1 cellular context compared by ENCODE assay signal in the genomic region with DNA sequence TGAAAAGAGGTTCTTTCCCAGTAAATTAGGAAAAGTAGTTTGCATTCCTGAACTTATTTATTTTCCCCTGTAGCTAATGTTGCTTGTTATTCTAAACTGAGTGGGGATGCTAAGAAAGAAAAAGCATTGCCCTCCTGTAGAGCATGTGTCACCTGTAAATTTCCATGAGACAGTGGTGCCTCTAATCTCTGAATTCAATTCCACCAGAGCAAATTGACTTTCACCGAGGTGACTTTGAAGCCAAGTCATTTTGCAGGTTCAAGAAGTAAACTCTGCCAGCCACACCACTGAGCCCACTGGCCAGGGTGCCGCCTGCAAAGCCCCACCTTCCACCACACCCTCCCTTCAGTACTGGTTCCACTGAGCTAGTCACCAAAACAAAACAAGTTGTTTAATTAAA.
TF ChIP-seq lines count a peak whose summit lies in the region.

No MANE protein-coding gene starts in this region.

TF ChIP-seq in HepG2, 621 proteins besides CTCF, POLR2A, EP300 and RAD21 (continued from another document):
- TF ChIP-seq, protein P1, sequence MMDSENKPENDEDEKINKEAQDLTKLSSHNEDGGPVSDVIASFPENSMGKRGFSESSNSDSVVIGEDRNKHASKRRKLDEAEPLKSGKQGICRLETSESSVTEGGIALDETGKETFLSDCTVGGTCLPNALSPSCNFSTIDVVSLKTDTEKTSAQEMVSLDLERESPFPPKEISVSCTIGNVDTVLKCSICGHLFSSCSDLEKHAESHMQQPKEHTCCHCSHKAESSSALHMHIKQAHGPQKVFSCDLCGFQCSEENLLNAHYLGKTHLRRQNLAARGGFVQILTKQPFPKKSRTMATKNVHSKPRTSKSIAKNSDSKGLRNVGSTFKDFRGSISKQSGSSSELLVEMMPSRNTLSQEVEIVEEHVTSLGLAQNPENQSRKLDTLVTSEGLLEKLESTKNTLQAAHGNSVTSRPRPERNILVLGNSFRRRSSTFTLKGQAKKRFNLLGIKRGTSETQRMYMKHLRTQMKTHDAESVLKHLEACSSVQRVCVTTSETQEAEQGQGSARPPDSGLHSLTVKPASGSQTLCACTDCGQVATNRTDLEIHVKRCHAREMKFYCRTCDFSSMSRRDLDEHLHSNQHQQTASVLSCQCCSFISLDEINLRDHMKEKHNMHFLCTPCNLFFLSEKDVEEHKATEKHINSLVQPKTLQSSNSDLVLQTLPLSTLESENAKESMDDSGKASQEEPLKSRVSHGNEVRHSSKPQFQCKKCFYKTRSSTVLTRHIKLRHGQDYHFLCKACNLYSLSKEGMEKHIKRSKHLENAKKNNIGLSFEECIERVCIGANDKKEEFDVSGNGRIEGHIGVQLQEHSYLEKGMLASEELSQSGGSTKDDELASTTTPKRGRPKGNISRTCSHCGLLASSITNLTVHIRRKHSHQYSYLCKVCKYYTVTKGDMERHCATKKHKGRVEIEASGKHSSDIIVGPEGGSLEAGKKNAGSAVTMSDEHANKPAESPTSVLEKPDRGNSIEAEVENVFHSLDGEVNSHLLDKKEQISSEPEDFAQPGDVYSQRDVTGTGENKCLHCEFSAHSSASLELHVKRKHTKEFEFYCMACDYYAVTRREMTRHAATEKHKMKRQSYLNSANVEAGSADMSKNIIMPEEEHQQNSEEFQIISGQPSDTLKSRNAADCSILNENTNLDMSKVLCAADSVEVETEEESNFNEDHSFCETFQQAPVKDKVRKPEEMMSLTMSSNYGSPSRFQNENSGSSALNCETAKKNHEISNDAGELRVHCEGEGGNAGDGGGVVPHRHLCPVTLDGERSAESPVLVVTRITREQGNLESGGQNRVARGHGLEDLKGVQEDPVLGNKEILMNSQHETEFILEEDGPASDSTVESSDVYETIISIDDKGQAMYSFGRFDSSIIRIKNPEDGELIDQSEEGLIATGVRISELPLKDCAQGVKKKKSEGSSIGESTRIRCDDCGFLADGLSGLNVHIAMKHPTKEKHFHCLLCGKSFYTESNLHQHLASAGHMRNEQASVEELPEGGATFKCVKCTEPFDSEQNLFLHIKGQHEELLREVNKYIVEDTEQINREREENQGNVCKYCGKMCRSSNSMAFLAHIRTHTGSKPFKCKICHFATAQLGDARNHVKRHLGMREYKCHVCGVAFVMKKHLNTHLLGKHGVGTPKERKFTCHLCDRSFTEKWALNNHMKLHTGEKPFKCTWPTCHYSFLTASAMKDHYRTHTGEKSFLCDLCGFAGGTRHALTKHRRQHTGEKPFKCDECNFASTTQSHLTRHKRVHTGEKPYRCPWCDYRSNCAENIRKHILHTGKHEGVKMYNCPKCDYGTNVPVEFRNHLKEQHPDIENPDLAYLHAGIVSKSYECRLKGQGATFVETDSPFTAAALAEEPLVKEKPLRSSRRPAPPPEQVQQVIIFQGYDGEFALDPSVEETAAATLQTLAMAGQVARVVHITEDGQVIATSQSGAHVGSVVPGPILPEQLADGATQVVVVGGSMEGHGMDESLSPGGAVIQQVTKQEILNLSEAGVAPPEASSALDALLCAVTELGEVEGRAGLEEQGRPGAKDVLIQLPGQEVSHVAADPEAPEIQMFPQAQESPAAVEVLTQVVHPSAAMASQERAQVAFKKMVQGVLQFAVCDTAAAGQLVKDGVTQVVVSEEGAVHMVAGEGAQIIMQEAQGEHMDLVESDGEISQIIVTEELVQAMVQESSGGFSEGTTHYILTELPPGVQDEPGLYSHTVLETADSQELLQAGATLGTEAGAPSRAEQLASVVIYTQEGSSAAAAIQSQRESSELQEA (CRISPR knock-in tag; IDR thresholded peaks at IDR 0.05; ENCODE audit: not compliant biosample characterization), result no peak
- TF ChIP-seq ZNF337 (CRISPR knock-in tag; IDR thresholded peaks at IDR 0.05; ENCODE audit: borderline replicate concordance, low read depth) (no peak), ZNF788 (CRISPR knock-in tag; IDR thresholded peaks at IDR 0.05; ENCODE audit: borderline replicate concordance) (no peak), SALL1 (CRISPR knock-in tag; IDR thresholded peaks at IDR 0.05) (no peak), ZNF17 (CRISPR knock-in tag; IDR thresholded peaks at IDR 0.05) (no peak), ZNF274 (CRISPR knock-in tag; IDR thresholded peaks at IDR 0.05) (no peak), NFKBIZ (CRISPR knock-in tag; IDR thresholded peaks at IDR 0.05) (no peak), HNF1B (CRISPR knock-in tag; IDR thresholded peaks at IDR 0.05) (no peak), NAIF1 (CRISPR knock-in tag; IDR thresholded peaks at IDR 0.05; ENCODE audit: borderline replicate concordance) (no peak), HOXA7 (CRISPR knock-in tag; IDR thresholded peaks at IDR 0.05) (no peak)
